In genomic region chr1:8152731-8153702, GRCh38 we compare ENCODE assay signal across 11 cellular contexts.
DNase-seq lines count a peak whose midpoint lies in the region; ATAC-seq and TF ChIP-seq lines count a peak whose summit lies in the region.
"Had no signal": no experiment of that assay in that cellular context is flagged by ENCODE, and none has a peak within 500 bp of the region (broad histone marks: within the 10 kb centered on the region; RNA-seq: fewer than 3 reads in every experiment).

No MANE protein-coding gene starts in this region.

- peaks cover 34 to 63% (median 47%) of the 10 kb centered on the region in 4 donors for H3K4me1 Mint-ChIP-seq in CD4-positive, alpha-beta memory T cell
- peaks cover 46% of the 10 kb centered on the region for H3K4me1 Mint-ChIP-seq in activated naive CD4-positive, alpha-beta T cell treated with anti-CD3 and anti-CD28 coated beads for 36 hours (ENCODE audit: low read depth)
- peaks cover 44 to 71% (median 69%) of the 10 kb centered on the region in 7 donors for H3K4me1 Mint-ChIP-seq in naive thymus-derived CD4-positive, alpha-beta T cell

- no peaks in the 10 kb centered on the region for H3K9me3 ChIP-seq in CD4-positive, alpha-beta memory T cell (ENCODE audit: control insufficient read depth in 1 of 2, low read length in 2 of 2)
- no peaks in the 10 kb centered on the region for H3K9me3 ChIP-seq in naive thymus-derived CD4-positive, alpha-beta T cell (ENCODE audit: control insufficient read depth in 2 of 3, low read length in 3 of 3)
- H3K9me3 ChIP-seq in heart right ventricle = peaks cover 0 to 4% (median 0%) of the 10 kb centered on the region in 11 donors

- H3K4me3 ChIP-seq in CD4-positive, alpha-beta memory T cell (ENCODE audit: low read length in 2 of 2) = peak overlapping the region; percentile 21 to 47
- peak overlapping the region; percentile 46 for H3K4me3 ChIP-seq in naive thymus-derived CD4-positive, alpha-beta T cell (ENCODE audit: low read length)
- H3K4me3 ChIP-seq in heart right ventricle = no peak overlapping the region
- H3K4me3 ChIP-seq: cardiac muscle cell had no signal

- peak overlapping the region; percentile 72 to 86 (median 80) for H3K4me3 Mint-ChIP-seq in CD4-positive, alpha-beta memory T cell
- H3K4me3 Mint-ChIP-seq in activated naive CD4-positive, alpha-beta T cell treated with anti-CD3 and anti-CD28 coated beads for 36 hours = peak overlapping the region; percentile 48
- peak overlapping the region; percentile 38 to 91 (median 80) for H3K4me3 Mint-ChIP-seq in naive thymus-derived CD4-positive, alpha-beta T cell

- H3K4me1 ChIP-seq in CD4-positive, alpha-beta memory T cell (ENCODE audit: insufficient read depth, low read length) = peaks cover 59% of the 10 kb centered on the region
- H3K4me1 ChIP-seq in naive thymus-derived CD4-positive, alpha-beta T cell (ENCODE audit: control insufficient read depth in 2 of 2, insufficient read depth in 2 of 2, low read length in 2 of 2) = peaks cover 30 to 44% of the 10 kb centered on the region in 2 donors
- H3K4me1 ChIP-seq in heart right ventricle = peaks cover 0 to 3% (median 0%) of the 10 kb centered on the region in 9 donors

- no peaks in the 10 kb centered on the region for H3K27me3 ChIP-seq in CD4-positive, alpha-beta memory T cell (ENCODE audit: insufficient read depth, low read length)
- no peaks in the 10 kb centered on the region for H3K27me3 ChIP-seq in naive thymus-derived CD4-positive, alpha-beta T cell (ENCODE audit: control insufficient read depth in 2 of 2, insufficient read depth in 2 of 2, low read length in 2 of 2)
- peaks cover 0 to 9% (median 0%) of the 10 kb centered on the region in 7 donors for H3K27me3 ChIP-seq in heart right ventricle
- H3K27me3 ChIP-seq: cardiac muscle cell had no signal

- TF ChIP-seq CTCF in heart right ventricle (IDR thresholded peaks at IDR 0.05) = no peak

- peaks cover 0 to 13% (median 6%) of the 10 kb centered on the region in 8 donors for H3K9me3 Mint-ChIP-seq in CD4-positive, alpha-beta memory T cell
- peaks cover 4% of the 10 kb centered on the region for H3K9me3 Mint-ChIP-seq in activated naive CD4-positive, alpha-beta T cell treated with anti-CD3 and anti-CD28 coated beads for 36 hours
- H3K9me3 Mint-ChIP-seq in naive thymus-derived CD4-positive, alpha-beta T cell = peaks cover 0 to 24% (median 9%) of the 10 kb centered on the region in 11 donors

- intact Hi-C loops in CD4-positive, alpha-beta memory T cell (cut with micrococcal nuclease) = loop anchor here (1.0 to 10.0 kb wide), 7 partner anchors 16 to 191 kb away; partner anchors contain the start of genes ERRFI1, PARK7 and SLC45A1
- intact Hi-C loops in activated naive CD4-positive, alpha-beta T cell treated with anti-CD3 and anti-CD28 coated beads for 36 hours (cut with micrococcal nuclease) = loop anchor here (1.0 to 5.0 kb wide), 6 partner anchors 16 to 548 kb away; partner anchors contain the start of gene ERRFI1
- intact Hi-C loops in naive thymus-derived CD4-positive, alpha-beta T cell (cut with micrococcal nuclease) = loop anchor here (1.0 to 10.0 kb wide), 8 partner anchors 16 to 549 kb away; partner anchors contain the start of genes ERRFI1 (in 2 of the 2) and SLC45A1 (in 2 of the 2)
- intact Hi-C loops in sciatic nerve (cut with DNase I) = no loop called here
- intact Hi-C loops in heart right ventricle (cut with DNase I) = no loop called here

- peak; percentile 89 to 93 for ATAC-seq in activated CD4-positive, CD25-positive, alpha-beta regulatory T cell treated with anti-CD3 and anti-CD28 coated beads, Interleukin-2, amount 50 U/mL, for 24 hours
- peak; percentile 91 for ATAC-seq in naive thymus-derived CD4-positive, alpha-beta T cell
- no peak for ATAC-seq in sciatic nerve
- ATAC-seq in heart right ventricle = no peak

- no peaks in the 10 kb centered on the region for H3K36me3 ChIP-seq in CD4-positive, alpha-beta memory T cell (ENCODE audit: insufficient read depth, low read length)
- no peaks in the 10 kb centered on the region for H3K36me3 ChIP-seq in naive thymus-derived CD4-positive, alpha-beta T cell (ENCODE audit: control insufficient read depth in 2 of 3, insufficient read depth in 3 of 3, low read length in 3 of 3)
- no peaks in the 10 kb centered on the region for H3K36me3 ChIP-seq in heart right ventricle
- H3K36me3 ChIP-seq: cardiac muscle cell had no signal

- CTCF ChIA-PET in CD4-positive, alpha-beta memory T cell (lab: Charles Lee; ENCODE audit: partially characterized antibody) = interaction anchor here (0.6 to 1.4 kb wide), 4 partner anchors 14 to 138 kb away, joined by 3 to 5 read pairs (median 4); no protein-coding TSS in a partner anchor
- CTCF ChIA-PET in activated naive CD4-positive, alpha-beta T cell treated with anti-CD3 and anti-CD28 coated beads for 36 hours (lab: Charles Lee) = interaction anchor here (0.6 to 0.7 kb wide), 2 partner anchors 67 to 262 kb away, joined by 3 to 6 read pairs; no protein-coding TSS in a partner anchor
- CTCF ChIA-PET in naive thymus-derived CD4-positive, alpha-beta T cell (lab: Charles Lee) = interaction anchor here (0.6 to 1.6 kb wide), 2 partner anchors 15 to 563 kb away, joined by 3 to 6 read pairs; no protein-coding TSS in a partner anchor

- H3K36me3 Mint-ChIP-seq in CD4-positive, alpha-beta memory T cell = peaks cover 0 to 2% of the 10 kb centered on the region in 2 donors
- peaks cover 2% of the 10 kb centered on the region for H3K36me3 Mint-ChIP-seq in activated naive CD4-positive, alpha-beta T cell treated with anti-CD3 and anti-CD28 coated beads for 36 hours (ENCODE audit: low read depth)
- H3K36me3 Mint-ChIP-seq in naive thymus-derived CD4-positive, alpha-beta T cell = peaks cover 0 to 18% (median 0%) of the 10 kb centered on the region in 5 donors

- WGBS in heart right ventricle, 2 donors = 89 to 95% methylated on average over 19 of the region's 19 CpGs

- H3K27me3 Mint-ChIP-seq in CD4-positive, alpha-beta memory T cell = no peaks in the 10 kb centered on the region
- peaks cover 8% of the 10 kb centered on the region for H3K27me3 Mint-ChIP-seq in activated naive CD4-positive, alpha-beta T cell treated with anti-CD3 and anti-CD28 coated beads for 36 hours (ENCODE audit: low read depth)
- H3K27me3 Mint-ChIP-seq in naive thymus-derived CD4-positive, alpha-beta T cell = peaks cover 0 to 46% (median 24%) of the 10 kb centered on the region in 5 donors

- peak overlapping the region; percentile 66 for H3K27ac ChIP-seq in CD4-positive, alpha-beta memory T cell (ENCODE audit: low read depth, low read length)
- H3K27ac ChIP-seq in naive thymus-derived CD4-positive, alpha-beta T cell (ENCODE audit: low read depth, low read length) = peak overlapping the region; percentile 95
- H3K27ac ChIP-seq in heart right ventricle = peak overlapping the region in 1 of 10 donors; percentile 85
- H3K27ac ChIP-seq: cardiac muscle cell had no signal

- H3K27ac Mint-ChIP-seq in CD4-positive, alpha-beta memory T cell = peak overlapping the region; percentile 95 to 99 (median 99)
- H3K27ac Mint-ChIP-seq in activated naive CD4-positive, alpha-beta T cell treated with anti-CD3 and anti-CD28 coated beads for 36 hours = peak overlapping the region; percentile 85
- peak overlapping the region; percentile 96 to 100 (median 99) for H3K27ac Mint-ChIP-seq in naive thymus-derived CD4-positive, alpha-beta T cell

- POLR2A ChIA-PET in CD4-positive, alpha-beta memory T cell (lab: Charles Lee; ENCODE audit: partially characterized antibody) = interaction anchor here (0.8 to 6.6 kb wide), 12 partner anchors 10 to 138 kb away, joined by 3 to 57 read pairs (median 4); no protein-coding TSS in a partner anchor
- POLR2A ChIA-PET in naive thymus-derived CD4-positive, alpha-beta T cell (lab: Charles Lee) = interaction anchor here (0.8 to 7.0 kb wide), 6 partner anchors 10 to 50 kb away, joined by 3 to 60 read pairs (median 4); no protein-coding TSS in a partner anchor

- peak; percentile 80 to 93 (median 90) for DNase-seq in CD4-positive, alpha-beta memory T cell
- DNase-seq in activated naive CD4-positive, alpha-beta T cell treated with anti-CD3 and anti-CD28 coated beads for 36 hours = peak; percentile 56
- peak; percentile 35 to 95 (median 89) for DNase-seq in naive thymus-derived CD4-positive, alpha-beta T cell
- DNase-seq in sciatic nerve (ENCODE audit: low spot score) (no peak), heart right ventricle (no peak), ecto neural progenitor cell (ENCODE audit: low spot score) (no peak), AG08396 (ENCODE audit: low spot score) (no peak)
- DNase-seq: AML-193, NCI-H446 had no signal

Comparison
In these comparisons a context has a peak if more than half of its experiments do, and no peak if none do; other contexts are left out.
1. DNase-seq: peak in CD4-positive, alpha-beta memory T cell (5 of 5), activated naive CD4-positive, alpha-beta T cell treated with anti-CD3 and anti-CD28 coated beads for 36 hours (single experiment) and naive thymus-derived CD4-positive, alpha-beta T cell (9 of 9); none in sciatic nerve (single experiment), heart right ventricle (0 of 2), ecto neural progenitor cell (single experiment) and AG08396 (single experiment).
2. H3K4me3 ChIP-seq: peak in CD4-positive, alpha-beta memory T cell (2 of 2) and naive thymus-derived CD4-positive, alpha-beta T cell (single experiment); none in heart right ventricle (0 of 10).
3. ATAC-seq: peak in activated CD4-positive, CD25-positive, alpha-beta regulatory T cell treated with anti-CD3 and anti-CD28 coated beads, Interleukin-2, amount 50 U/mL, for 24 hours (2 of 2) and naive thymus-derived CD4-positive, alpha-beta T cell (single experiment); none in sciatic nerve (single experiment) and heart right ventricle (0 of 8).
4. intact Hi-C loops: an anchor here in CD4-positive, alpha-beta memory T cell (1.0 to 10.0 kb wide), activated naive CD4-positive, alpha-beta T cell treated with anti-CD3 and anti-CD28 coated beads for 36 hours (1.0 to 5.0 kb wide) and naive thymus-derived CD4-positive, alpha-beta T cell (1.0 to 10.0 kb wide); none called in sciatic nerve and heart right ventricle.
5. Peak in every context shown above with its lines, with median percentiles within 50 percentile points of each other: H3K27ac Mint-ChIP-seq and H3K4me3 Mint-ChIP-seq.